8 cellular contexts compared by ENCODE assay signal in genomic region chr2:152134488-152135280, GRCh38. TPM values are rescaled to one million over a fixed set of nuclear protein-coding genes. Genes with fewer than 3 reads are reported as not detected.
A peak's percentile ranks its signal among the peaks of the same experiment; 100 is the strongest.
DNase-seq lines count a peak whose midpoint lies in the region; ATAC-seq and TF ChIP-seq lines count a peak whose summit lies in the region.

No MANE protein-coding gene starts in this region.

- peak; percentile 13 for DNase-seq in ELR (ENCODE audit: low read depth)
- peak; percentile 33 for DNase-seq in GM20000 (ENCODE audit: low spot score)
- peak; percentile 69 for DNase-seq in choroid plexus epithelial cell (ENCODE audit: low read depth)
- peak; percentile 4 for DNase-seq in stromal cell of bone marrow (ENCODE audit: low read depth)
- DNase-seq in NCI-H345 treated with DMSO at 0.1 percent for 48 hours (lab: John Stamatoyannopoulos, UW; ENCODE audit: unreplicated experiment): no peak
- DNase-seq in glutamatergic neuron: no peak
- no peak for DNase-seq in G401 (ENCODE audit: low spot score)

- H3K27ac Mint-ChIP-seq in glutamatergic neuron (ENCODE audit: unreplicated experiment): no peak overlapping the region

- no peaks in the 10 kb centered on the region for H3K9me3 Mint-ChIP-seq in glutamatergic neuron (ENCODE audit: unreplicated experiment)

- no peaks in the 10 kb centered on the region for H3K27me3 Mint-ChIP-seq in glutamatergic neuron (ENCODE audit: unreplicated experiment)

- TF ChIP-seq CTCF in GM20000 (IDR thresholded peaks at IDR 0.05; ENCODE audit: extremely low read depth, missing control alignments) (no peak), choroid plexus epithelial cell (conservative IDR thresholded peaks at IDR 0.05; ENCODE audit: low read depth, low read length) (no peak), glutamatergic neuron (IDR thresholded peaks at IDR 0.05; ENCODE audit: partially characterized antibody, unreplicated experiment) (no peak)

- H3K4me1 Mint-ChIP-seq in glutamatergic neuron (ENCODE audit: low read depth, unreplicated experiment): no peaks in the 10 kb centered on the region

- H3K36me3 Mint-ChIP-seq in glutamatergic neuron (ENCODE audit: unreplicated experiment): no peaks in the 10 kb centered on the region

- H3K4me3 Mint-ChIP-seq in glutamatergic neuron (ENCODE audit: unreplicated experiment): no peak overlapping the region

- in situ Hi-C loops in G401 (cut with HindIII; ENCODE audit: low sequenced_read_pairs): no loop called here

- ATAC-seq in HG03565 (IDR thresholded peaks at IDR 0.05; ENCODE audit: unreplicated experiment): peak; percentile 75

- no peak overlapping the region for H3K4me3 ChIP-seq in choroid plexus epithelial cell (ENCODE audit: low read depth, low read length)

RNA-seq across cellular contexts. Expression of gene CACNB4, which starts 35.8 kb away (rescaled TPM):
- 5.1 TPM for total RNA-seq in glutamatergic neuron (ENCODE audit: unreplicated experiment)
- total RNA-seq in G401 (2014; rRNA removed; shearing (Covaris generic)): 0.12 and 4.4 TPM in 2 replicates

RNA-seq across cellular contexts. Expression of gene STAM2, which starts 40.9 kb away (rescaled TPM):
- 25.1 TPM for total RNA-seq in glutamatergic neuron (ENCODE audit: unreplicated experiment)
- 12.6 and 17.1 TPM in 2 replicates for total RNA-seq in G401 (2014; rRNA removed; shearing (Covaris generic))

Comparison
In these comparisons a context has a peak if more than half of its experiments do, and no peak if none do; other contexts are left out.
1. DNase-seq: peak in ELR (single experiment), GM20000 (single experiment), choroid plexus epithelial cell (single experiment) and stromal cell of bone marrow (single experiment); none in NCI-H345 treated with DMSO at 0.1 percent for 48 hours (single experiment), glutamatergic neuron (single experiment) and G401 (single experiment).